In genomic region chr3:138493804-138494606, GRCh38 we compare ENCODE assay signal across 12 cellular contexts. TPM values are rescaled to one million over a fixed set of nuclear protein-coding genes. Genes with fewer than 3 reads are reported as not detected.
A peak's percentile ranks its signal among the peaks of the same experiment; 100 is the strongest.
DNase-seq lines count a peak whose midpoint lies in the region; ATAC-seq and TF ChIP-seq lines count a peak whose summit lies in the region.
"Had no signal": no experiment of that assay in that cellular context is flagged by ENCODE, and none has a peak within 500 bp of the region (broad histone marks: within the 10 kb centered on the region; RNA-seq: fewer than 3 reads in every experiment).

No MANE protein-coding gene starts in this region.

- 77 to 80% (median 78%) methylated on average over 3 of the region's 3 CpGs for WGBS in heart left ventricle, 4 donors

- TF ChIP-seq POLR2A in heart left ventricle (IDR thresholded peaks at IDR 0.05): no peak

- no peaks in the 10 kb centered on the region for H3K27me3 ChIP-seq in heart left ventricle
- H3K27me3 ChIP-seq: BLaER1, right lobe of liver had no signal

- intact Hi-C loops in heart left ventricle (cut with DNase I) (no loop called here), Right ventricle myocardium superior (cut with DNase I) (no loop called here)

- ATAC-seq in heart left ventricle (peak; percentile 83 to 90 (median 87)), Right ventricle myocardium superior (ENCODE audit: poor library complexity) (no peak), GM21381 (IDR thresholded peaks at IDR 0.05; ENCODE audit: unreplicated experiment) (no peak)
- ATAC-seq: right lobe of liver had no signal

- no peak overlapping the region for H3K4me3 ChIP-seq in heart left ventricle
- H3K4me3 ChIP-seq: BLaER1, right lobe of liver had no signal

- DNase-seq in heart left ventricle (no peak), Right ventricle myocardium superior (no peak), SK-MEL-5 (ENCODE audit: low read depth, low spot score) (peak; percentile 70), foreskin melanocyte (peak; percentile 84), NCI-H526 (lab: John Stamatoyannopoulos, UW) (no peak), cerebellar nuclear complex (lab: John Stamatoyannopoulos, UW) (no peak), NCI-H2029 treated with DMSO at 0.1 percent for 48 hours (lab: John Stamatoyannopoulos, UW) (no peak)
- DNase-seq: kidney; right lobe of liver; stimulated activated naive CD4-positive, alpha-beta T cell had no signal

- in situ Hi-C loops in SK-MEL-5 (cut with HindIII; ENCODE audit: low pct_unique_long_range_greater_than_20kb, low sequenced_read_pairs): no loop called here

- H3K9me3 ChIP-seq in heart left ventricle: peaks cover 0 to 8% (median 0%) of the 10 kb centered on the region in 12 donors
- H3K9me3 ChIP-seq: right lobe of liver had no signal

- peak overlapping the region in 10 of 12 donors; percentile 2 to 85 (median 63) for H3K27ac ChIP-seq in heart left ventricle
- H3K27ac ChIP-seq: BLaER1, right lobe of liver had no signal

- no peak for TF ChIP-seq CTCF in heart left ventricle (IDR thresholded peaks at IDR 0.05)

- peaks cover 0 to 20% (median 8%) of the 10 kb centered on the region in 12 donors for H3K4me1 ChIP-seq in heart left ventricle
- H3K4me1 ChIP-seq: BLaER1 had no signal

- H3K36me3 ChIP-seq in heart left ventricle: peaks cover 0 to 8% (median 0%) of the 10 kb centered on the region in 9 donors

RNA-seq across cellular contexts. Expression of gene ESYT3, which starts 59.6 kb away (rescaled TPM):
- 1 to 10 TPM in 6 of 9 donors, under 1 TPM in 3; 0.87 to 2.7 (median 1.7) TPM for total RNA-seq in heart left ventricle
- 1 to 10 TPM in 1 of 2 donors, under 1 TPM in 1; 0.42 to 1.0 TPM for polyA plus RNA-seq in heart left ventricle
- 0.65 TPM for total RNA-seq in Right ventricle myocardium superior
- total RNA-seq in SK-MEL-5 (2014; rRNA removed; shearing (Covaris generic)): 0.05 TPM in 1 of 2 replicates, not detected in the other
- 0.20 TPM in 1 of 2 replicates, not detected in the other for polyA plus RNA-seq in SK-MEL-5 (2015; cell fraction: cytosol; rRNA removed)
- polyA plus RNA-seq in SK-MEL-5 (2015; cell fraction: nucleus; rRNA removed): 0.28 TPM in 1 of 2 replicates, not detected in the other

Comparison
In these comparisons a context has a peak if more than half of its experiments do, and no peak if none do; other contexts are left out.
1. ATAC-seq: peak in heart left ventricle (4 of 4); none in Right ventricle myocardium superior (single experiment) and GM21381 (single experiment).
2. DNase-seq: peak in SK-MEL-5 (single experiment) and foreskin melanocyte (single experiment); none in heart left ventricle (0 of 5), Right ventricle myocardium superior (single experiment), NCI-H526 (0 of 2), cerebellar nuclear complex (0 of 2) and NCI-H2029 treated with DMSO at 0.1 percent for 48 hours (single experiment).